12 cellular contexts compared by ENCODE assay signal in genomic region chr2:42054657-42055430, GRCh38. TPM values are rescaled to one million over a fixed set of nuclear protein-coding genes. Genes with fewer than 3 reads are reported as not detected.
DNase-seq lines count a peak whose midpoint lies in the region; ATAC-seq and TF ChIP-seq lines count a peak whose summit lies in the region.
"Had no signal": no experiment of that assay in that cellular context is flagged by ENCODE, and none has a peak within 500 bp of the region (broad histone marks: within the 10 kb centered on the region; RNA-seq: fewer than 3 reads in every experiment).

No MANE protein-coding gene starts in this region.

- no peak for TF ChIP-seq CTCF in chondrocyte (IDR thresholded peaks at IDR 0.05)
- no peak for TF ChIP-seq CTCF in mesothelial cell of epicardium (IDR thresholded peaks at IDR 0.05; ENCODE audit: unreplicated experiment)
- peak; percentile 25 to 81 (median 44) for TF ChIP-seq CTCF in transverse colon (IDR thresholded peaks at IDR 0.05)

- POLR2A ChIA-PET in activated CD8-positive, alpha-beta T cell treated with anti-CD3 and anti-CD28 coated beads, Interleukin-2, amount 10 ng/mL, durations not matched to agents 7 days and 5 days (lab: Charles Lee), result no interaction called here

- H3K36me3 Mint-ChIP-seq in chondrocyte (ENCODE audit: low read depth) (peaks cover 50% of the 10 kb centered on the region), mesothelial cell of epicardium (peaks cover 15% of the 10 kb centered on the region)
- H3K36me3 Mint-ChIP-seq in activated CD8-positive, alpha-beta T cell treated with anti-CD3 and anti-CD28 coated beads, Interleukin-2, amount 10 ng/mL, durations not matched to agents 7 days and 5 days (ENCODE audit: low read depth), result no peaks in the 10 kb centered on the region

- no peak overlapping the region for H3K4me3 Mint-ChIP-seq in chondrocyte (ENCODE audit: unreplicated experiment)
- no peak overlapping the region for H3K4me3 Mint-ChIP-seq in mesothelial cell of epicardium
- no peak overlapping the region for H3K4me3 Mint-ChIP-seq in activated CD8-positive, alpha-beta T cell treated with anti-CD3 and anti-CD28 coated beads, Interleukin-2, amount 10 ng/mL, durations not matched to agents 7 days and 5 days
- H3K4me3 Mint-ChIP-seq: T-helper 2 cell treated with Interferon-gamma antibody and Interleukin-4, amounts not matched to agents 5 μg/mL and 100 μg/mL, for 36 hours had no signal

- intact Hi-C loops in transverse colon (cut with DNase I; ENCODE audit: low total_unique reads), result loop anchor here (5.0 kb wide), 1 partner anchor 128 kb away; no protein-coding TSS in a partner anchor

- H3K27me3 Mint-ChIP-seq in chondrocyte (ENCODE audit: low read depth) (no peaks in the 10 kb centered on the region), mesothelial cell of epicardium (ENCODE audit: low read depth) (no peaks in the 10 kb centered on the region)
- peaks cover 12% of the 10 kb centered on the region for H3K27me3 Mint-ChIP-seq in activated CD8-positive, alpha-beta T cell treated with anti-CD3 and anti-CD28 coated beads, Interleukin-2, amount 10 ng/mL, durations not matched to agents 7 days and 5 days (ENCODE audit: low read depth)

- peaks cover 0 to 6% (median 0%) of the 10 kb centered on the region in 4 donors for H3K36me3 ChIP-seq in transverse colon

- H3K27ac Mint-ChIP-seq in chondrocyte (ENCODE audit: unreplicated experiment), result peak overlapping the region; percentile 90
- peak overlapping the region; percentile 34 for H3K27ac Mint-ChIP-seq in mesothelial cell of epicardium
- H3K27ac Mint-ChIP-seq in activated CD8-positive, alpha-beta T cell treated with anti-CD3 and anti-CD28 coated beads, Interleukin-2, amount 10 ng/mL, durations not matched to agents 7 days and 5 days, result no peak overlapping the region
- H3K27ac Mint-ChIP-seq: T-helper 2 cell treated with Interferon-gamma antibody and Interleukin-4, amounts not matched to agents 5 μg/mL and 100 μg/mL, for 36 hours had no signal

- H3K27ac ChIP-seq in transverse colon, result peak overlapping the region; percentile 86 to 96 (median 92)
- H3K27ac ChIP-seq: epithelial cell of prostate had no signal

- peaks cover 69% of the 10 kb centered on the region for H3K4me1 Mint-ChIP-seq in chondrocyte (ENCODE audit: low read depth)
- H3K4me1 Mint-ChIP-seq in mesothelial cell of epicardium, result peaks cover 52% of the 10 kb centered on the region
- no peaks in the 10 kb centered on the region for H3K4me1 Mint-ChIP-seq in activated CD8-positive, alpha-beta T cell treated with anti-CD3 and anti-CD28 coated beads, Interleukin-2, amount 10 ng/mL, durations not matched to agents 7 days and 5 days (ENCODE audit: low read depth)

- in situ Hi-C loops in transverse colon (cut with MboI; ENCODE audit: low pct_ligation_motif_present in 1 of 4, low pct_unique_long_range_greater_than_20kb in 1 of 4, low sequenced_read_pairs in 3 of 4), result no loop called here

- no peak overlapping the region for H3K4me3 ChIP-seq in transverse colon

- 51 to 64% methylated on average over 5 to 15 of the region's 20 CpGs for WGBS in transverse colon (ENCODE audit: low coverage in 1 of 2), 2 donors

- no peak for TF ChIP-seq EP300 in transverse colon (IDR thresholded peaks at IDR 0.05; ENCODE audit: low read depth)

- no peaks in the 10 kb centered on the region for H3K9me3 ChIP-seq in transverse colon

- CTCF ChIA-PET in activated CD8-positive, alpha-beta T cell treated with anti-CD3 and anti-CD28 coated beads, Interleukin-2, amount 10 ng/mL, durations not matched to agents 7 days and 5 days (lab: Charles Lee), result no interaction called here

- H3K9me3 Mint-ChIP-seq in chondrocyte (ENCODE audit: low read depth), result no peaks in the 10 kb centered on the region
- H3K9me3 Mint-ChIP-seq in mesothelial cell of epicardium, result no peaks in the 10 kb centered on the region
- H3K9me3 Mint-ChIP-seq in activated CD8-positive, alpha-beta T cell treated with anti-CD3 and anti-CD28 coated beads, Interleukin-2, amount 10 ng/mL, durations not matched to agents 7 days and 5 days (ENCODE audit: insufficient read depth), result no peaks in the 10 kb centered on the region
- H3K9me3 Mint-ChIP-seq: T-helper 2 cell treated with Interferon-gamma antibody and Interleukin-4, amounts not matched to agents 5 μg/mL and 100 μg/mL, for 36 hours had no signal

- H3K4me1 ChIP-seq in transverse colon, result peaks cover 68 to 94% (median 82%) of the 10 kb centered on the region in 4 donors

- ATAC-seq in activated CD8-positive, alpha-beta T cell treated with anti-CD3 and anti-CD28 coated beads, Interleukin-2, amount 10 ng/mL, durations not matched to agents 7 days and 5 days, result no peak

- DNase-seq in DMS53 (lab: John Stamatoyannopoulos, UW) (peak; percentile 27), DMS53 treated with DMSO at 0.1 percent for 48 hours (lab: John Stamatoyannopoulos, UW; ENCODE audit: unreplicated experiment) (no peak), chondrocyte (ENCODE audit: low spot score) (no peak), mesothelial cell of epicardium (ENCODE audit: low spot score in 2 of 2, unreplicated experiment in 2 of 2) (no peak), transverse colon (peak; percentile 85), CD1c-positive myeloid dendritic cell (ENCODE audit: extremely low spot score) (no peak), H4 (ENCODE audit: low spot score) (no peak)
- no peak for DNase-seq in activated CD8-positive, alpha-beta T cell treated with anti-CD3 and anti-CD28 coated beads, Interleukin-2, amount 10 ng/mL, durations not matched to agents 7 days and 5 days
- DNase-seq: DMS79 treated with DMSO at 0.1 percent for 48 hours, NCI-H187 had no signal

- TF ChIP-seq POLR2A in transverse colon (IDR thresholded peaks at IDR 0.05), result no peak

- H3K27me3 ChIP-seq in transverse colon, result no peaks in the 10 kb centered on the region

RNA-seq across cellular contexts. Expression of gene PKDCC, which starts 7.0 kb away (rescaled TPM):
- total RNA-seq in chondrocyte, result 83.1 to 164 TPM (median 155 TPM) in 3 replicates
- 112 to 131 TPM (median 123 TPM) in 3 replicates for total RNA-seq in mesothelial cell of epicardium
- 100 to 1,000 TPM in 1 of 4 donors, 10 to 100 TPM in 3; 60.6 to 108 (median 74.6) TPM for total RNA-seq in transverse colon
- total RNA-seq in activated CD8-positive, alpha-beta T cell treated with anti-CD3 and anti-CD28 coated beads, Interleukin-2, amount 10 ng/mL, durations not matched to agents 7 days and 5 days, result not detected
- total RNA-seq in H4 (2014; rRNA removed; shearing (Covaris generic)), result 10.2 and 17.2 TPM in 2 replicates

Comparison
In these comparisons a context has a peak if more than half of its experiments do, and no peak if none do; other contexts are left out.
1. DNase-seq: peak in DMS53 (single experiment) and transverse colon (single experiment); none in DMS53 treated with DMSO at 0.1 percent for 48 hours (single experiment), chondrocyte (single experiment), mesothelial cell of epicardium (0 of 2), activated CD8-positive, alpha-beta T cell treated with anti-CD3 and anti-CD28 coated beads, Interleukin-2, amount 10 ng/mL, durations not matched to agents 7 days and 5 days (single experiment), CD1c-positive myeloid dendritic cell (single experiment) and H4 (single experiment).
2. CTCF ChIP-seq: peak in transverse colon (5 of 5); none in chondrocyte (single experiment) and mesothelial cell of epicardium (single experiment).
3. RNA of gene PKDCC, which starts 7.0 kb away (total RNA-seq): 83.1 to 164 TPM in chondrocyte, 112 to 131 TPM in mesothelial cell of epicardium, 60.6 to 108 TPM in transverse colon and 10.2 to 17.2 TPM in H4; not detected in activated CD8-positive, alpha-beta T cell treated with anti-CD3 and anti-CD28 coated beads, Interleukin-2, amount 10 ng/mL, durations not matched to agents 7 days and 5 days; every median in the first group is over 10 times any median in the second.